In the genomic region with DNA sequence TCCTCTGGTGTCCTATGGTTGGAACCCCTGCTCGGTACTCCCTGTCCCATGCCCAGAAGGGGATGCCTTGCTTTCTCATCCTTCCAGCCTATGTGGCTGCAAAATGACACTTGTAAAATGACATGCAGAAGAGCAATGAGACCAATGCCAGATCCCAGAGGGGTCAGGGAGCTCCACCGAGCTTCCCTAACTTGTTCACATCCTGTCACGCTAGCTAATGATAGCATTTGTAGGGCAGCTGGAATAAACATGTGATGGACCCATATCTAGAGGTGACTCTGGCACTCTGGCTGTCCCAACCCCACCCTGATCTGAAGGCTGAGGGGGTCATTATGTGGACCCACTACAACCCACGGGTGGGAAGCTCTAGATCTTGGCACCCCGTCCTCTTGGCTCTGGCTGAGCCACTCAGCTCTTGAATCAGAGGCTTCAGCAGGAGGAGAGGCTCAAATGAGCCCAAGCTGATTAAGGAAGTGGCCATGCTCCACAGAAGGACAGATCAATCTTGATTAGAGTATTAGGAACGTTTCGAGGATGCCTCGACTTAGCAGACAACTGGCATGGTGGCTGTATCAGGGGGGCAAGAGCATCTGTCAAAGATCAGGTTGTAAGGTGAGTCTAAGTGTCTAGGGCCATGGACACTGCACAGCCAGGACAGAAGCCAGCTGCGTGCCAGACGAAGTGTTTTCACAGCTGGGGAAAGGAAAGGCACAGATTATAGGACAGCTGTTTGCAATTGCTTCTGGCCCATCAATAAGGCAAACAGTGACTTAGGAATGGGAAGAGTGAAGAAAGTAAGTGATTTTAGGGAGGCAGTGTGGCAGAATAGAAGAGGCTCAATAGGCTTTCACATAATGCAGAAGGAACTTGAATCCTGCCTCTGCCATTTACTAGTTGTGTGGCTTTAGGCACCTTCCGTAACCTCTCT, we compare ENCODE assay signal across 1 cellular context.
TF ChIP-seq lines count a peak whose summit lies in the region.

No MANE protein-coding gene starts in this region.

TF ChIP-seq in SK-N-SH, 30 proteins besides CTCF, POLR2A, EP300 and RAD21 (continued from another document):
- TF ChIP-seq ELF1 (IDR thresholded peaks at IDR 0.05) = no peak
- TF ChIP-seq GATA2 (CRISPR knock-in tag; IDR thresholded peaks at IDR 0.05) = no peak
- TF ChIP-seq SIN3A (IDR thresholded peaks at IDR 0.05; ENCODE audit: borderline replicate concordance, low read depth, low read length) = no peak
- TF ChIP-seq, protein P1, sequence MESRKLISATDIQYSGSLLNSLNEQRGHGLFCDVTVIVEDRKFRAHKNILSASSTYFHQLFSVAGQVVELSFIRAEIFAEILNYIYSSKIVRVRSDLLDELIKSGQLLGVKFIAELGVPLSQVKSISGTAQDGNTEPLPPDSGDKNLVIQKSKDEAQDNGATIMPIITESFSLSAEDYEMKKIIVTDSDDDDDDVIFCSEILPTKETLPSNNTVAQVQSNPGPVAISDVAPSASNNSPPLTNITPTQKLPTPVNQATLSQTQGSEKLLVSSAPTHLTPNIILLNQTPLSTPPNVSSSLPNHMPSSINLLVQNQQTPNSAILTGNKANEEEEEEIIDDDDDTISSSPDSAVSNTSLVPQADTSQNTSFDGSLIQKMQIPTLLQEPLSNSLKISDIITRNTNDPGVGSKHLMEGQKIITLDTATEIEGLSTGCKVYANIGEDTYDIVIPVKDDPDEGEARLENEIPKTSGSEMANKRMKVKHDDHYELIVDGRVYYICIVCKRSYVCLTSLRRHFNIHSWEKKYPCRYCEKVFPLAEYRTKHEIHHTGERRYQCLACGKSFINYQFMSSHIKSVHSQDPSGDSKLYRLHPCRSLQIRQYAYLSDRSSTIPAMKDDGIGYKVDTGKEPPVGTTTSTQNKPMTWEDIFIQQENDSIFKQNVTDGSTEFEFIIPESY (IDR thresholded peaks at IDR 0.05; ENCODE audit: borderline replicate concordance, low read depth) = no peak
- TF ChIP-seq EZH2phosphoT487 (IDR thresholded peaks at IDR 0.05; ENCODE audit: borderline replicate concordance, low read depth) = no peak
- TF ChIP-seq FOXJ3 (CRISPR knock-in tag; IDR thresholded peaks at IDR 0.05) = no peak
- no peak for TF ChIP-seq SMC3 (IDR thresholded peaks at IDR 0.05; ENCODE audit: low read depth, low read length)
- TF ChIP-seq, protein P2, sequence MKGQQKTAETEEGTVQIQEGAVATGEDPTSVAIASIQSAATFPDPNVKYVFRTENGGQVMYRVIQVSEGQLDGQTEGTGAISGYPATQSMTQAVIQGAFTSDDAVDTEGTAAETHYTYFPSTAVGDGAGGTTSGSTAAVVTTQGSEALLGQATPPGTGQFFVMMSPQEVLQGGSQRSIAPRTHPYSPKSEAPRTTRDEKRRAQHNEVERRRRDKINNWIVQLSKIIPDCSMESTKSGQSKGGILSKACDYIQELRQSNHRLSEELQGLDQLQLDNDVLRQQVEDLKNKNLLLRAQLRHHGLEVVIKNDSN (IDR thresholded peaks at IDR 0.05; ENCODE audit: borderline replicate concordance, low read depth) = no peak
- TF ChIP-seq YY1 (IDR thresholded peaks at IDR 0.05; ENCODE audit: low read depth) = no peak
TF ChIP-seq in SK-N-SH: peak in this region for 0.
